21 cellular contexts compared by ENCODE assay signal in the genomic region with DNA sequence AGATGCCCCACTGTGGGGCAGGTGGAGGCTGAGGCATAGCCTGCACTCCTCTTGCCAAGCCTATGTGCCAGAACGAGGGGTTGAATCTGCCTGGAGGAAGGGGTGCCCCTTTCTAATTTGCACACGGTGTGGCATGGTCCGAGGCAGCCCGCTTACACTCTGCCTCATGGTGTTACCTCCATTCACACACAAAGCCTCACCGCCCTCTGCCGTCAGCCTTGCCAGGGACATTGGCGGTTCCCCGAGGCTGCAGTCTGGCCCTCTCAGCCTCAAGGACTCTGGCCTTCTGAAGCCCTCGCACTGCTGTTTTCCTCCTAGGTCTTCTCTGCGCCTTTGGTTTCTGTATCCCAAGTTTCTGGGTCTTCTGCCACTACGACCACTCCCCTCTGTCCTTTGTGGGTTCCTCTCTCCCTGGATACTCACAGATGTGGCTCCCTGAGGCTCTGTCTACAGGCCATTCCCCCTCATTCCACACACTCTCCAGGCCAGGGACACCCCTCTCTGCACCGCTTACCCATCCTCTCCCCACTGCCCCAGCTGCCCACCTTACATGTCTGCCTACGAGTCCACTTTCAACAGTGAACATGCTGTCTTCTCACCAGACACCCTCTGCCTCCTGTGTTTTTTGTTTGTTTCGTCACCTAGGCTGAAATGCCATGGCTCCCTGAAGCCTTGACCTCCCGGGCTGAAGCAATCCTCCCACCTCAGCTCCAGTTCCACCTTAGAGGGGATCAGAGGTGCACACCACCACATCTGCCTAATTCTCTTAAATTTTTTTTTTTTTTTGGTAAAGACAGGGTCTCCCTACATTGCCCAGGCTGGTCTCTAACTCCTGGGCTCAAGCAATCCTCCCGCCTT.
"Had no signal": no experiment of that assay in that cellular context is flagged by ENCODE, and none has a peak within 500 bp of the region (broad histone marks: within the 10 kb centered on the region; RNA-seq: fewer than 3 reads in every experiment).

No MANE protein-coding gene starts in this region.

- ATAC-seq: activated CD4-positive, alpha-beta T cell treated with anti-CD3 and anti-CD28 coated beads for 36 hours; esophagus mucosa; stimulated activated naive B cell treated with anti-CD40 and anti-IgM and Interleukin-4, amounts not matched to agents 10 μg/mL and 1 μg/mL and 100 μg/mL, for 72 hours; T-cell had no signal

- DNase-seq: activated B cell treated with CpG ODN at 0.5 μM for 24 hours; activated CD4-positive, alpha-beta T cell treated with anti-CD3 and anti-CD28 coated beads for 36 hours; activated CD4-positive, alpha-beta T cell treated with anti-CD3 and anti-CD28 coated beads, Interleukin-2, amount 50 U/mL, for 4 hours; activated effector memory CD4-positive, alpha-beta T cell treated with Interleukin-2 at 50 U/mL for 16 hours; activated naive CD4-positive, alpha-beta T cell treated with anti-CD3 and anti-CD28 coated beads for 36 hours; activated T-cell treated with anti-CD3 and anti-CD28 coated beads, Interleukin-2, amount 50 U/mL, for 48 hours; effector memory CD4-positive, alpha-beta T cell; foreskin melanocyte; stimulated activated CD4-positive, alpha-beta T cell treated with anti-CD3 and anti-CD28 coated beads, Interleukin-2, amount 100 ng/mL, for 48 hours; stimulated activated CD8-positive, alpha-beta memory T cell treated with anti-CD3 and anti-CD28 coated beads, Interleukin-4, amount 100 ng/mL, for 48 hours; stimulated activated naive B cell treated with anti-CD40 and anti-IgM and Interleukin-4, amounts not matched to agents 10 μg/mL and 1 μg/mL and 100 μg/mL, for 72 hours; T-cell; tibial artery had no signal

- H3K4me1 Mint-ChIP-seq: activated B cell treated with CpG ODN at 0.5 μM for 24 hours; central memory CD8-positive, alpha-beta T cell; memory B cell; nephron had no signal

- H3K4me3 Mint-ChIP-seq: activated B cell treated with CpG ODN at 0.5 μM for 24 hours; activated CD4-positive, alpha-beta T cell treated with anti-CD3 and anti-CD28 coated beads for 36 hours; activated naive CD4-positive, alpha-beta T cell treated with anti-CD3 and anti-CD28 coated beads for 36 hours; central memory CD8-positive, alpha-beta T cell; memory B cell; nephron; stimulated activated naive B cell treated with anti-CD40 and anti-IgM and Interleukin-4, amounts not matched to agents 10 μg/mL and 1 μg/mL and 100 μg/mL, for 72 hours; T-cell had no signal

- H3K27ac ChIP-seq: breast epithelium, tibial artery had no signal

- H3K9me3 Mint-ChIP-seq: activated B cell treated with CpG ODN at 0.5 μM for 24 hours; activated naive CD4-positive, alpha-beta T cell treated with anti-CD3 and anti-CD28 coated beads for 36 hours; central memory CD8-positive, alpha-beta T cell; memory B cell; nephron; stimulated activated naive B cell treated with anti-CD40 and anti-IgM and Interleukin-4, amounts not matched to agents 10 μg/mL and 1 μg/mL and 100 μg/mL, for 72 hours; T-cell had no signal

- H3K27me3 Mint-ChIP-seq: activated B cell treated with CpG ODN at 0.5 μM for 24 hours; activated CD4-positive, alpha-beta T cell treated with anti-CD3 and anti-CD28 coated beads for 36 hours; central memory CD8-positive, alpha-beta T cell; memory B cell; stimulated activated naive B cell treated with anti-CD40 and anti-IgM and Interleukin-4, amounts not matched to agents 10 μg/mL and 1 μg/mL and 100 μg/mL, for 72 hours; T-cell had no signal

- H3K36me3 ChIP-seq: breast epithelium, tibial artery had no signal

- H3K4me3 ChIP-seq: breast epithelium, tibial artery had no signal

- H3K27ac Mint-ChIP-seq: activated B cell treated with CpG ODN at 0.5 μM for 24 hours; activated naive CD4-positive, alpha-beta T cell treated with anti-CD3 and anti-CD28 coated beads for 36 hours; memory B cell; nephron; T-cell had no signal

- FAIRE-seq: colon, endothelial cell of umbilical vein, TTC549 had no signal

- H3K4me1 ChIP-seq: tibial artery had no signal

- H3K9me3 ChIP-seq: breast epithelium, tibial artery had no signal

- H3K27me3 ChIP-seq: breast epithelium, tibial artery had no signal
